In genomic region chr11:116731097-116731761, GRCh38 we compare ENCODE assay signal across 9 cellular contexts. TPM values are rescaled to one million over a fixed set of nuclear protein-coding genes. Genes with fewer than 3 reads are reported as not detected.
DNase-seq lines count a peak whose midpoint lies in the region; ATAC-seq, FAIRE-seq and TF ChIP-seq lines count a peak whose summit lies in the region.
"Had no signal": no experiment of that assay in that cellular context is flagged by ENCODE, and none has a peak within 500 bp of the region (broad histone marks: within the 10 kb centered on the region; RNA-seq: fewer than 3 reads in every experiment).

No MANE protein-coding gene starts in this region.

- H3K36me3 Mint-ChIP-seq in brain = no peaks in the 10 kb centered on the region

- peaks cover 61% of the 10 kb centered on the region for H3K4me1 Mint-ChIP-seq in brain

- peak; percentile 11 to 83 (median 68) for DNase-seq in NCI-H1417 (lab: John Stamatoyannopoulos, UW)
- DNase-seq in NCI-H1417 treated with DMSO at 0.1 percent for 48 hours (lab: John Stamatoyannopoulos, UW) = no peak
- DNase-seq in iPS-NIHi11 (ENCODE audit: low spot score) = peak; percentile 82
- peak in 31 of 49 donors; percentile 13 to 78 (median 43) for DNase-seq in substantia nigra (lab: John Stamatoyannopoulos, UW)
- DNase-seq in D721Med (ENCODE audit: insufficient read length, low spot score) = no peak
- no peak for DNase-seq in HCEC 1CT

- H3K27ac Mint-ChIP-seq in brain = peak overlapping the region; percentile 93 to 97 (median 95)

- ATAC-seq in GM21515 (IDR thresholded peaks at IDR 0.05; ENCODE audit: unreplicated experiment) = no peak

- peaks cover 4% of the 10 kb centered on the region for H3K27me3 Mint-ChIP-seq in brain

- peaks cover 0 to 2% (median 0%) of the 10 kb centered on the region in 5 experiments for H3K9me3 Mint-ChIP-seq in brain

- TF ChIP-seq CTCF in brain (conservative IDR thresholded peaks at IDR 0.05) (peak in 1 of 2 experiments; percentile 14), D721Med (IDR thresholded peaks at IDR 0.05; ENCODE audit: insufficient read depth, missing control alignments) (no peak)

- FAIRE-seq in D721Med (lab: Jason Lieb, UNC) = no peak

- H3K4me3 Mint-ChIP-seq in brain = peak overlapping the region; percentile 20 to 80 (median 68)

- H3K27ac ChIP-seq in substantia nigra (ENCODE audit: low read depth, low read length, poor library complexity, severe bottlenecking) = no peak overlapping the region
- H3K27ac ChIP-seq: HL-60 had no signal

RNA-seq across cellular contexts. Expression of gene BUD13, which starts 41.6 kb away (rescaled TPM):
- 28.7 TPM for polyA plus RNA-seq in brain (ENCODE audit: insufficient read depth, low read depth, low replicate concordance)

RNA-seq across cellular contexts. Expression of gene ZPR1, which starts 56.6 kb away (rescaled TPM):
- polyA plus RNA-seq in brain (ENCODE audit: insufficient read depth, low read depth, low replicate concordance) = 48.0 TPM

Comparison
In these comparisons a context has a peak if more than half of its experiments do, and no peak if none do; other contexts are left out.
1. DNase-seq: peak in NCI-H1417 (3 of 3), iPS-NIHi11 (single experiment) and substantia nigra (31 of 49); none in NCI-H1417 treated with DMSO at 0.1 percent for 48 hours (single experiment), D721Med (single experiment) and HCEC 1CT (single experiment).